In the genomic region with DNA sequence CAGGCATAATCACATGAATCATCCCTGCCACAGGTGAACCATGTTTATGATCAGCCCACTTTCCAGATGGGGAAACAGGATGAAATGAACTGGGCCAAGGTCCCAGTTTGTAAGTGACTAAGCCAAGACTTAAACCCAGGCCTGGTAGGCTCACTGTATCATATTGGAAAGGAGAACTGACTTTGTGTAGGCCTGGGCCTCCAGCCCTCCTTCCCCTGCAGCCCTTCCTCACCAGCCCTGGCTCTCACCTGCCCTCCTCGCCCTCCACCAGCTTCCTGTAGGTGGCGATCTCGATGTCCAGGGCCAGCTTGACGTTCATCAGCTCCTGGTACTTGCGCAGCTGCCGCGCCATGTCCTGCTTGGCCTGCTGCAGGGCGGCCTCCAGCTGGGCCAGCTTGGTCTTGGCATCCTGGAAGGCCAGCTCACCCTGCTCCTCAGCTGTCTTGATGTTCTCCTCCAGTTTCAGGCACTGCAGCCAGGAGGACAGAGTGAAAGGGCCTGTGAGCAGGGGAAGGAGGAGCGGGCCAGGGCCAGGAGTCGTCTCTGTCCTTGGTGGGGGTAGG, we compare ENCODE assay signal across 8 cellular contexts. TPM values are rescaled to one million over a fixed set of nuclear protein-coding genes. Genes with fewer than 3 reads are reported as not detected.
DNase-seq lines count a peak whose midpoint lies in the region; ATAC-seq and TF ChIP-seq lines count a peak whose summit lies in the region.

No MANE protein-coding gene starts in this region.

- H3K27me3 ChIP-seq in smooth muscle cell (ENCODE audit: low read depth): no peaks in the 10 kb centered on the region

- H3K4me1 ChIP-seq in smooth muscle cell (ENCODE audit: low read depth): peaks cover 8% of the 10 kb centered on the region

- CTCF ChIA-PET in activated CD8-positive, alpha-beta memory T cell treated with anti-CD3 and anti-CD28 coated beads, Interleukin-2, amount 10 ng/mL, durations not matched to agents 7 days and 5 days (lab: Charles Lee): interaction anchor here (0.9 to 2.8 kb wide), 4 partner anchors 42 to 141 kb away, joined by 3 to 13 read pairs (median 4); no protein-coding TSS in a partner anchor

- H3K9me3 ChIP-seq in smooth muscle cell (replicated peaks; ENCODE audit: low read depth): no peaks in the 10 kb centered on the region

- H3K36me3 Mint-ChIP-seq in activated CD8-positive, alpha-beta memory T cell treated with anti-CD3 and anti-CD28 coated beads, Interleukin-2, amount 10 ng/mL, durations not matched to agents 7 days and 5 days: no peaks in the 10 kb centered on the region

- H3K9me3 Mint-ChIP-seq in activated CD8-positive, alpha-beta memory T cell treated with anti-CD3 and anti-CD28 coated beads, Interleukin-2, amount 10 ng/mL, durations not matched to agents 7 days and 5 days (ENCODE audit: low read depth): no peaks in the 10 kb centered on the region

- 69% methylated on average over 10 of the region's 10 CpGs for WGBS in smooth muscle cell (ENCODE audit: low lambda C conversion rate)

- H3K36me3 ChIP-seq in smooth muscle cell (ENCODE audit: low read depth): no peaks in the 10 kb centered on the region

- no peak overlapping the region for H3K27ac ChIP-seq in smooth muscle cell (ENCODE audit: low read depth)

- no peak overlapping the region for H3K9ac ChIP-seq in smooth muscle cell (ENCODE audit: low read depth)

- H3K4me3 Mint-ChIP-seq in activated CD8-positive, alpha-beta memory T cell treated with anti-CD3 and anti-CD28 coated beads, Interleukin-2, amount 10 ng/mL, durations not matched to agents 7 days and 5 days: no peak overlapping the region

- no peaks in the 10 kb centered on the region for H3K27me3 Mint-ChIP-seq in activated CD8-positive, alpha-beta memory T cell treated with anti-CD3 and anti-CD28 coated beads, Interleukin-2, amount 10 ng/mL, durations not matched to agents 7 days and 5 days

- no peak overlapping the region for H3K27ac Mint-ChIP-seq in activated CD8-positive, alpha-beta memory T cell treated with anti-CD3 and anti-CD28 coated beads, Interleukin-2, amount 10 ng/mL, durations not matched to agents 7 days and 5 days

- H3K4me1 Mint-ChIP-seq in activated CD8-positive, alpha-beta memory T cell treated with anti-CD3 and anti-CD28 coated beads, Interleukin-2, amount 10 ng/mL, durations not matched to agents 7 days and 5 days: peaks cover 3% of the 10 kb centered on the region

- no peak for ATAC-seq in activated CD8-positive, alpha-beta memory T cell treated with anti-CD3 and anti-CD28 coated beads, Interleukin-2, amount 10 ng/mL, durations not matched to agents 7 days and 5 days
- ATAC-seq in GM21367 (IDR thresholded peaks at IDR 0.05; ENCODE audit: unreplicated experiment): no peak

- H3K4me2 ChIP-seq in smooth muscle cell: no peak overlapping the region

- no peak overlapping the region for H3K4me3 ChIP-seq in smooth muscle cell

- H4K20me1 ChIP-seq in smooth muscle cell (ENCODE audit: low read depth): no peaks in the 10 kb centered on the region

- H3K79me2 ChIP-seq in smooth muscle cell (ENCODE audit: low read depth): no peaks in the 10 kb centered on the region

- peaks cover 3% of the 10 kb centered on the region for H3F3A ChIP-seq in smooth muscle cell (ENCODE audit: low read depth)

- peak; percentile 55 for DNase-seq in activated CD8-positive, alpha-beta memory T cell treated with anti-CD3 and anti-CD28 coated beads, Interleukin-2, amount 10 ng/mL, durations not matched to agents 7 days and 5 days
- no peak for DNase-seq in activated CD8-positive, alpha-beta memory T cell treated with anti-CD3 and anti-CD28 coated beads for 24 hours
- DNase-seq in NCI-H2196 treated with DMSO at 0.1 percent for 48 hours (lab: John Stamatoyannopoulos, UW; ENCODE audit: unreplicated experiment) (peak; percentile 41), dermis blood vessel endothelial cell (peak; percentile 44), smooth muscle cell (lab: John Stamatoyannopoulos, UW; ENCODE audit: unreplicated experiment) (no peak), NCI-H1436 treated with DMSO at 0.1 percent for 48 hours (lab: John Stamatoyannopoulos, UW) (no peak)
- DNase-seq in stimulated activated CD4-positive, alpha-beta T cell treated with anti-CD3 and anti-CD28 coated beads, Interleukin-12 subunit alpha, Interleukin-12 subunit beta, amount 100 ng/mL, for 4 hours: no peak

- H2AFZ ChIP-seq in smooth muscle cell (ENCODE audit: low read depth): no peak overlapping the region

- TF ChIP-seq CTCF in smooth muscle cell (IDR thresholded peaks at IDR 0.05; ENCODE audit: borderline replicate concordance, insufficient read depth, poor library complexity, severe bottlenecking): peak; percentile 20

RNA-seq across cellular contexts. Expression of gene KRT80, which starts 19.8 kb away (rescaled TPM):
- not detected for total RNA-seq in activated CD8-positive, alpha-beta memory T cell treated with anti-CD3 and anti-CD28 coated beads, Interleukin-2, amount 10 ng/mL, durations not matched to agents 7 days and 5 days
- total RNA-seq in dermis blood vessel endothelial cell (0.17 and 1.2 TPM in 2 replicates), smooth muscle cell (6.7 and 11.7 TPM in 2 replicates)
- polyA plus RNA-seq in smooth muscle cell: 5.1 and 6.6 TPM in 2 replicates

Comparison
In these comparisons a context has a peak if more than half of its experiments do, and no peak if none do; other contexts are left out.
1. DNase-seq: peak in activated CD8-positive, alpha-beta memory T cell treated with anti-CD3 and anti-CD28 coated beads, Interleukin-2, amount 10 ng/mL, durations not matched to agents 7 days and 5 days (single experiment), NCI-H2196 treated with DMSO at 0.1 percent for 48 hours (single experiment) and dermis blood vessel endothelial cell (single experiment); none in activated CD8-positive, alpha-beta memory T cell treated with anti-CD3 and anti-CD28 coated beads for 24 hours (single experiment), smooth muscle cell (single experiment), NCI-H1436 treated with DMSO at 0.1 percent for 48 hours (single experiment) and stimulated activated CD4-positive, alpha-beta T cell treated with anti-CD3 and anti-CD28 coated beads, Interleukin-12 subunit alpha, Interleukin-12 subunit beta, amount 100 ng/mL, for 4 hours (single experiment).